Comparison of ENCODE assay signal across 10 cellular contexts in genomic region chr1:51433269-51433971, GRCh38.
DNase-seq lines count a peak whose midpoint lies in the region; ATAC-seq, FAIRE-seq and TF ChIP-seq lines count a peak whose summit lies in the region.
"Had no signal": no experiment of that assay in that cellular context is flagged by ENCODE, and none has a peak within 500 bp of the region (broad histone marks: within the 10 kb centered on the region; RNA-seq: fewer than 3 reads in every experiment).

No MANE protein-coding gene starts in this region.

- no peak overlapping the region for H4K5ac ChIP-seq in mesendoderm (ENCODE audit: low read length)

- H4K8ac ChIP-seq in mesendoderm (ENCODE audit: low read depth, low read length): peak overlapping the region; percentile 65

- no peak for FAIRE-seq in K562 (lab: Jason Lieb, UNC)
- FAIRE-seq in kidney (lab: Jason Lieb, UNC): no peak

- H3K36me3 Mint-ChIP-seq in CD8-positive, alpha-beta T cell: peaks cover 43% of the 10 kb centered on the region

- no peaks in the 10 kb centered on the region for H3K36me3 ChIP-seq in CD8-positive, alpha-beta T cell (ENCODE audit: insufficient read depth, low read length)
- H3K36me3 ChIP-seq in K562 (ENCODE audit: control insufficient read depth, insufficient read depth, low read length) (peaks cover 46% of the 10 kb centered on the region), mesendoderm (ENCODE audit: control insufficient read depth, insufficient read depth, low read length) (no peaks in the 10 kb centered on the region), WERI-Rb-1 (peaks cover 15% of the 10 kb centered on the region), kidney (ENCODE audit: control insufficient read depth in 1 of 2, insufficient read depth in 2 of 2, low read length in 2 of 2) (peaks cover 3 to 4% of the 10 kb centered on the region in 2 donors)

- BruUV-seq in K562 (replicated peaks; lab: Mats Ljungman, UMichigan): no TSS peak

- H3K27me3 ChIP-seq in CD8-positive, alpha-beta T cell (ENCODE audit: insufficient read depth, low read length): no peaks in the 10 kb centered on the region
- H3K27me3 ChIP-seq in HL-60 (ENCODE audit: insufficient read depth, poor library complexity, severe bottlenecking) (no peaks in the 10 kb centered on the region), K562 (ENCODE audit: control insufficient read depth in 2 of 2, insufficient read depth in 2 of 2, low read length in 2 of 2) (no peaks in the 10 kb centered on the region), mesendoderm (ENCODE audit: insufficient read depth, low read length, poor library complexity) (no peaks in the 10 kb centered on the region), WERI-Rb-1 (ENCODE audit: insufficient read depth, low read depth, severe bottlenecking) (no peaks in the 10 kb centered on the region)
- H3K27me3 ChIP-seq: brain microvascular endothelial cell had no signal

- 58% methylated on average over 4 of the region's 4 CpGs for whole genome bisulfite sequencing in K562 (ENCODE audit: insufficient coverage, low coverage, missing lambda C conversion rate)
- WGBS in mesendoderm (ENCODE audit: extremely low coverage, insufficient coverage, low lambda C conversion rate): no CpG with 5 or more reads among the region's 4 CpGs

- no peak overlapping the region for H3K4me3 ChIP-seq in CD8-positive, alpha-beta T cell (ENCODE audit: low read depth, low read length)
- H3K4me3 ChIP-seq in HL-60 (replicated peaks; ENCODE audit: insufficient read depth, low read length): no peak overlapping the region
- no peak overlapping the region for H3K4me3 ChIP-seq in K562
- no peak overlapping the region for H3K4me3 ChIP-seq in mesendoderm (ENCODE audit: low read length)
- no peak overlapping the region for H3K4me3 ChIP-seq in WERI-Rb-1 (ENCODE audit: low read depth, low read length)
- no peak overlapping the region for H3K4me3 ChIP-seq in kidney (ENCODE audit: low read length in 2 of 2)

- no peak for DNase-seq in CD8-positive, alpha-beta T cell
- DNase-seq in HL-60 (ENCODE audit: low read depth in 1 of 2, low spot score in 1 of 2) (peak in 1 of 2 experiments; percentile 14), K562 (ENCODE audit: extremely low read depth in 1 of 4, low spot score in 3 of 4) (peak in 2 of 4 experiments; percentile 20 to 37), mesendoderm (peak; percentile 10), AG08396 (ENCODE audit: low spot score) (no peak), WERI-Rb-1 (no peak), kidney (no peak), erythroblast (lab: John Stamatoyannopoulos, UW) (no peak)
- DNase-seq: brain microvascular endothelial cell had no signal

- 0 out of 2 replicates have a peak overlapping the region, but pooled peaks have one; percentile 7 for H2AFZ ChIP-seq in K562 (ENCODE audit: low read depth, low read length)

- no peaks in the 10 kb centered on the region for H3K27me3 Mint-ChIP-seq in CD8-positive, alpha-beta T cell (ENCODE audit: low read depth)

- no peak for ATAC-seq in CD8-positive, alpha-beta T cell
- ATAC-seq in K562: peak; percentile 4; the same call in 2 of the 3 replicates

- H2AK5ac ChIP-seq in mesendoderm (ENCODE audit: low read length): no peak overlapping the region

- H3K79me2 ChIP-seq in K562 (ENCODE audit: control insufficient read depth, insufficient read depth, low read length) (no peaks in the 10 kb centered on the region), mesendoderm (ENCODE audit: control insufficient read depth, insufficient read depth, low read length) (no peaks in the 10 kb centered on the region)

- no peaks in the 10 kb centered on the region for H3K9me1 ChIP-seq in K562 (ENCODE audit: control insufficient read depth, insufficient read depth, low read length)

- CTCF ChIA-PET in CD8-positive, alpha-beta T cell (lab: Charles Lee): interaction anchor here (1.2 kb wide), 1 partner anchor 14 kb away, joined by 4 read pairs; no protein-coding TSS in a partner anchor
- CTCF ChIA-PET in K562 (lab: Yijun Ruan, JAX; ENCODE audit: low intra/inter-chr PET ratio): no interaction called here

- no peaks in the 10 kb centered on the region for H4K20me1 ChIP-seq in K562 (replicated peaks; ENCODE audit: control insufficient read depth, insufficient read depth, low read length)

- no peak for TF ChIP-seq RAD21 in K562 (CRISPR knock-in tag; conservative IDR thresholded peaks at IDR 0.05 in 1 of 2, IDR thresholded peaks at IDR 0.05 in 1 of 2)

- H3K9me3 Mint-ChIP-seq in CD8-positive, alpha-beta T cell: no peaks in the 10 kb centered on the region
- H3K9me3 Mint-ChIP-seq: neural crest cell had no signal

- H3K4me2 ChIP-seq in K562 (ENCODE audit: insufficient read depth, low read length) (no peak overlapping the region), mesendoderm (ENCODE audit: low read length) (no peak overlapping the region)

- H3K4ac ChIP-seq in mesendoderm (ENCODE audit: low read depth, low read length): no peak overlapping the region

- no peaks in the 10 kb centered on the region for H3K79me1 ChIP-seq in mesendoderm (ENCODE audit: low read length)

- in situ Hi-C loops in K562 (cut with MboI): no loop called here

- intact Hi-C loops in CD8-positive, alpha-beta T cell (cut with DNase I, micrococcal nuclease): no loop called here
- intact Hi-C loops in K562 (cut with micrococcal nuclease): no loop called here
- intact Hi-C loops in kidney (cut with DNase I): no loop called here

- H3K4me3 Mint-ChIP-seq in CD8-positive, alpha-beta T cell: peak overlapping the region; percentile 17
- H3K4me3 Mint-ChIP-seq: neural crest cell had no signal

- peaks cover 22% of the 10 kb centered on the region for H3K4me1 ChIP-seq in CD8-positive, alpha-beta T cell (ENCODE audit: insufficient read depth, low read length)
- H3K4me1 ChIP-seq in K562 (replicated peaks in 1 of 2; ENCODE audit: control insufficient read depth in 2 of 2, insufficient read depth in 2 of 2, low read length in 2 of 2) (peaks cover 13 to 35% of the 10 kb centered on the region in 2 experiments), mesendoderm (ENCODE audit: control insufficient read depth, low read depth, low read length) (no peaks in the 10 kb centered on the region), kidney (ENCODE audit: control insufficient read depth in 1 of 2, insufficient read depth in 1 of 2, low read depth in 1 of 2, low read length in 2 of 2) (no peaks in the 10 kb centered on the region)

- no peak overlapping the region for H3K23ac ChIP-seq in mesendoderm (ENCODE audit: low read length)

- TF ChIP-seq EP300 in K562 (IDR thresholded peaks at IDR 0.05; ENCODE audit: low read length): peak; percentile 33; the same call in 1 of the 2 replicates

- TF ChIP-seq POLR2A in K562 (conservative IDR thresholded peaks at IDR 0.05): no peak
- no peak for TF ChIP-seq POLR2A in erythroblast (IDR thresholded peaks at IDR 0.05; ENCODE audit: low read length)

- no peak for TF ChIP-seq CTCF in CD8-positive, alpha-beta T cell (IDR thresholded peaks at IDR 0.05)
- TF ChIP-seq CTCF in HL-60 (IDR thresholded peaks at IDR 0.05; ENCODE audit: insufficient read depth, low read length) (no peak), K562 (IDR thresholded peaks at IDR 0.05 in 2 of 3, conservative IDR thresholded peaks at IDR 0.05 in 1 of 3; ENCODE audit: insufficient read depth in 2 of 3, low read depth in 1 of 3, low read length in 3 of 3) (no peak), WERI-Rb-1 (IDR thresholded peaks at IDR 0.05; ENCODE audit: low read depth, low read length) (no peak), kidney (IDR thresholded peaks at IDR 0.05; ENCODE audit: borderline replicate concordance, extremely low read depth, insufficient read depth) (no peak)

- H3K9ac ChIP-seq in K562 (ENCODE audit: insufficient read depth in 1 of 2, low read depth in 2 of 2, low read length in 2 of 2) (peak overlapping the region in 1 of 2 experiments; percentile 5; a peak in 1 of 4 replicates), mesendoderm (ENCODE audit: low read length) (no peak overlapping the region), kidney (ENCODE audit: low read length in 2 of 2) (no peak overlapping the region)

- no peak overlapping the region for H3K18ac ChIP-seq in mesendoderm (ENCODE audit: low read length)

- peak overlapping the region; percentile 3 for H3K56ac ChIP-seq in mesendoderm (ENCODE audit: low read length)

- POLR2A ChIA-PET in CD8-positive, alpha-beta T cell (lab: Charles Lee): interaction anchor here (1.0 to 1.2 kb wide), 2 partner anchors 10 to 12 kb away, joined by 4 read pairs; no protein-coding TSS in a partner anchor
- POLR2A ChIA-PET in K562 (lab: Yijun Ruan, JAX): interaction anchor here (0.6 to 5.9 kb wide), 7 partner anchors 9 to 53 kb away, joined by 3 to 19 read pairs (median 5); no protein-coding TSS in a partner anchor

- H3K9me3 ChIP-seq in CD8-positive, alpha-beta T cell (ENCODE audit: low read length): no peaks in the 10 kb centered on the region
- H3K9me3 ChIP-seq in K562 (replicated peaks; ENCODE audit: control insufficient read depth, insufficient read depth, low read depth, low read length): no peaks in the 10 kb centered on the region
- H3K9me3 ChIP-seq in WERI-Rb-1 (ENCODE audit: severe bottlenecking): no peaks in the 10 kb centered on the region
- H3K9me3 ChIP-seq in kidney (ENCODE audit: control insufficient read depth in 1 of 2, low read length in 2 of 2): no peaks in the 10 kb centered on the region

- H2BK15ac ChIP-seq in mesendoderm (replicated peaks; ENCODE audit: low read depth): no peak overlapping the region

- no peak overlapping the region for H2BK5ac ChIP-seq in mesendoderm (ENCODE audit: low read length)

- H3K4me1 Mint-ChIP-seq in CD8-positive, alpha-beta T cell (ENCODE audit: low read depth): peaks cover 32% of the 10 kb centered on the region

- H2BK120ac ChIP-seq in mesendoderm (ENCODE audit: low read depth, low read length): no peak overlapping the region

- H3K27ac ChIP-seq in CD8-positive, alpha-beta T cell (ENCODE audit: low read depth, low read length): no peak overlapping the region
- H3K27ac ChIP-seq in HL-60 (replicated peaks): peak overlapping the region; percentile 38
- H3K27ac ChIP-seq in K562 (ENCODE audit: extremely low read depth, low read depth, low read length): peak overlapping the region; percentile 73
- H3K27ac ChIP-seq in mesendoderm (ENCODE audit: low read depth, low read length): no peak overlapping the region
- H3K27ac ChIP-seq in WERI-Rb-1: no peak overlapping the region
- H3K27ac ChIP-seq in kidney (ENCODE audit: low read depth in 2 of 2, low read length in 2 of 2): peak overlapping the region in 1 of 2 donors; percentile 1
- H3K27ac ChIP-seq: brain microvascular endothelial cell had no signal

- peak overlapping the region; percentile 41 for H3K27ac Mint-ChIP-seq in CD8-positive, alpha-beta T cell

TF ChIP-seq in K562, 482 proteins besides CTCF, POLR2A, EP300 and RAD21 (continues in another document):
- TF ChIP-seq SRF (CRISPR knock-in tag; IDR thresholded peaks at IDR 0.05) (no peak), TEAD2 (tag; IDR thresholded peaks at IDR 0.05) (no peak)

Comparison
In these comparisons a context has a peak if more than half of its experiments do, and no peak if none do; other contexts are left out.
1. H3K27ac ChIP-seq: peak in HL-60 (single experiment) and K562 (single experiment); none in CD8-positive, alpha-beta T cell (single experiment), mesendoderm (single experiment) and WERI-Rb-1 (single experiment).